In genomic region chr3:189849262-189849661, GRCh38 we compare ENCODE assay signal across 20 cellular contexts.
"Had no signal": no experiment of that assay in that cellular context is flagged by ENCODE, and none has a peak within 500 bp of the region (broad histone marks: within the 10 kb centered on the region; RNA-seq: fewer than 3 reads in every experiment).

No MANE protein-coding gene starts in this region.

- ATAC-seq: activated T-cell treated with anti-CD3 and anti-CD28 coated beads, Interleukin-2, amount 50 U/mL, for 4 hours; gastroesophageal sphincter; heart left ventricle; mucosa of descending colon had no signal

- H3K36me3 ChIP-seq: gastroesophageal sphincter, heart left ventricle, neural progenitor cell, prostate gland, right atrium auricular region, transverse colon had no signal

- H3K27me3 ChIP-seq: gastroesophageal sphincter, heart left ventricle, neural progenitor cell, right atrium auricular region, suprapubic skin, transverse colon had no signal

- FAIRE-seq: kidney had no signal

- H3K4me3 ChIP-seq: coronary artery, gastroesophageal sphincter, heart left ventricle, mucosa of descending colon, neural progenitor cell, prostate gland, right atrium auricular region, suprapubic skin, transverse colon had no signal

- DNase-seq: activated CD4-positive, alpha-beta T cell treated with anti-CD3 and anti-CD28 coated beads, Interleukin-2, amount 50 U/mL, for 1 hour; activated CD4-positive, CD25-positive, alpha-beta regulatory T cell; activated CD8-positive, alpha-beta memory T cell treated with anti-CD3 and anti-CD28 coated beads, Interleukin-2, amount 50 U/mL, for 4 hours; activated effector memory CD4-positive, alpha-beta T cell treated with Interleukin-2 at 50 U/mL for 16 hours; activated naive CD4-positive, alpha-beta T cell treated with anti-CD3 and anti-CD28 coated beads, Interleukin-2, amount 50 U/mL, for 16 hours; activated T-cell treated with anti-CD3 and anti-CD28 coated beads, Interleukin-2, amount 50 U/mL, for 4 hours; aorta; heart left ventricle; kidney; mucosa of descending colon; naive B cell; stimulated activated CD4-positive, alpha-beta T cell treated with anti-CD3 and anti-CD28 coated beads, Interleukin-2, amount 100 ng/mL, for 24 hours; SW 1271; transverse colon had no signal
